ENCODE assay signal across 1 cellular context in genomic region chr20:44526129-44526528, GRCh38.
TF ChIP-seq lines count a peak whose summit lies in the region.

No MANE protein-coding gene starts in this region.

TF ChIP-seq in IMR-90, 13 proteins besides CTCF, POLR2A, EP300 and RAD21:
- TF ChIP-seq RCOR1 (IDR thresholded peaks at IDR 0.05; ENCODE audit: insufficient replicate concordance, low read length) (no peak), FOS (IDR thresholded peaks at IDR 0.05; ENCODE audit: low read depth, low read length) (no peak), CHD1 (IDR thresholded peaks at IDR 0.05; ENCODE audit: low read depth, low read length) (no peak), NFE2L2 (IDR thresholded peaks at IDR 0.05; ENCODE audit: low read depth, low read length) (no peak), CEBPB (IDR thresholded peaks at IDR 0.05; ENCODE audit: low read depth, low read length) (no peak), MAZ (IDR thresholded peaks at IDR 0.05; ENCODE audit: borderline replicate concordance, low read depth, low read length) (no peak), MXI1 (IDR thresholded peaks at IDR 0.05; ENCODE audit: borderline replicate concordance, low read depth, low read length) (no peak), SMC3 (IDR thresholded peaks at IDR 0.05; ENCODE audit: low read depth, low read length) (no peak), BHLHE40 (IDR thresholded peaks at IDR 0.05; ENCODE audit: low read depth, low read length) (no peak), USF2 (IDR thresholded peaks at IDR 0.05; ENCODE audit: low read depth, low read length) (no peak), ELK1 (IDR thresholded peaks at IDR 0.05; ENCODE audit: borderline replicate concordance, low read depth, low read length) (no peak), RFX5 (IDR thresholded peaks at IDR 0.05; ENCODE audit: low read depth, low read length) (no peak), MAFK (IDR thresholded peaks at IDR 0.05; ENCODE audit: low read depth, low read length) (no peak)
